ENCODE assay signal across 20 cellular contexts in the genomic region with DNA sequence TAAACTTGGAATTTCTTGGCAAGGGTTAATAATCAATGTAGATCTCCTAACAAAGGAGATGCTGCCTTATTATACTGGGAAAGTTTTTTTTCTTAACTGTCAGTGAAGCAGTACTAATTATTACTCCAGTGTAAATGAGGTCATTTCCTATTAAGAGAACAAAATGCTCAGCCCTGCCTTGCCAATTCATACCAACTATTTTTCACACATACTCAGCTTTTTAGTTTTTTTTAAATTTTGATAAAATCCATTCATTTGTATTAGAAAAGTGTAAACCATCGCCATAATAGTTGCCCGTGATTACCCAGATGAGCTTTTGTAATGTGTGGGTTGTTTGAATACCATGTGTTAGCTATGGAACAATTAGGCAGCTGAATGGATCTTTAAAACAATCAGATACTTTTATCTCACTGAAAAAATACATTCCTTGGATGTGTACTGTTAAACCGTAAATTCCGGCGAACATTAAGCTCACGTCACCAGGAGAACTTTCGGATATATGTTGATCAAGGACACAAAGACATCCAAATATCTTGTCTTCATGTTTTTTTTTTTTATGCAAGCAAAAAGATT.
"Had no signal": no experiment of that assay in that cellular context is flagged by ENCODE, and none has a peak within 500 bp of the region (broad histone marks: within the 10 kb centered on the region; RNA-seq: fewer than 3 reads in every experiment).

No MANE protein-coding gene starts in this region.

- H3K9ac ChIP-seq: parathyroid adenoma had no signal

- H3K27ac Mint-ChIP-seq: memory B cell; mesothelial cell of epicardium; natural killer cell; stimulated activated naive B cell treated with anti-CD40 and anti-IgM and Interleukin-4, amounts not matched to agents 10 μg/mL and 1 μg/mL and 100 μg/mL, for 72 hours; stimulated activated naive CD8-positive, alpha-beta T cell treated with anti-CD3 and anti-CD28 coated beads, Interleukin-15, amount 100 ng/mL, for 72 hours had no signal

- H3K9me3 ChIP-seq: thoracic aorta had no signal

- DNase-seq: cortex of kidney; dorsolateral prefrontal cortex; effector memory CD4-positive, alpha-beta T cell; kidney; left cardiac atrium; left ventricle myocardium inferior; lower lobe of right lung; natural killer cell; sigmoid colon; stimulated activated CD4-positive, alpha-beta T cell treated with anti-CD3 and anti-CD28 coated beads, Interleukin-2, amount 100 ng/mL, for 24 hours; stimulated activated CD4-positive, alpha-beta T cell treated with anti-CD3 and anti-CD28 coated beads, Interleukin-4, amount 100 ng/mL, for 4 hours; stimulated activated naive B cell treated with anti-CD40 and anti-IgM and Interleukin-4, amounts not matched to agents 10 μg/mL and 1 μg/mL and 100 μg/mL, for 72 hours; stimulated activated naive CD8-positive, alpha-beta T cell treated with anti-CD3 and anti-CD28 coated beads, Interleukin-15, amount 100 ng/mL, for 72 hours; transverse colon had no signal

- H2AFZ ChIP-seq: parathyroid adenoma had no signal

- H3K27me3 Mint-ChIP-seq: memory B cell; stimulated activated naive CD8-positive, alpha-beta T cell treated with anti-CD3 and anti-CD28 coated beads, Interleukin-15, amount 100 ng/mL, for 72 hours had no signal

- H3K36me3 Mint-ChIP-seq: memory B cell, natural killer cell had no signal

- H3K36me3 ChIP-seq: left ventricle myocardium inferior, lower lobe of right lung, right atrium auricular region, sigmoid colon, thoracic aorta, transverse colon had no signal

- H3K4me3 Mint-ChIP-seq: memory B cell; mesothelial cell of epicardium; natural killer cell; stimulated activated naive B cell treated with anti-CD40 and anti-IgM and Interleukin-4, amounts not matched to agents 10 μg/mL and 1 μg/mL and 100 μg/mL, for 72 hours; stimulated activated naive CD8-positive, alpha-beta T cell treated with anti-CD3 and anti-CD28 coated beads, Interleukin-15, amount 100 ng/mL, for 72 hours had no signal

- H3K4me1 ChIP-seq: left ventricle myocardium inferior, lower lobe of right lung, parathyroid adenoma, sigmoid colon, transverse colon had no signal

- H3K79me2 ChIP-seq: parathyroid adenoma had no signal

- H3K4me3 ChIP-seq: left ventricle myocardium inferior, lower lobe of right lung, right atrium auricular region, sigmoid colon, skin epidermis, thoracic aorta, transverse colon had no signal

- H3K4me1 Mint-ChIP-seq: memory B cell; mesothelial cell of epicardium; natural killer cell; stimulated activated naive B cell treated with anti-CD40 and anti-IgM and Interleukin-4, amounts not matched to agents 10 μg/mL and 1 μg/mL and 100 μg/mL, for 72 hours; stimulated activated naive CD8-positive, alpha-beta T cell treated with anti-CD3 and anti-CD28 coated beads, Interleukin-15, amount 100 ng/mL, for 72 hours had no signal

- H3K27ac ChIP-seq: left ventricle myocardium inferior, lower lobe of right lung, parathyroid adenoma, right atrium auricular region, sigmoid colon, skin epidermis, thoracic aorta, transverse colon had no signal

- H3K27me3 ChIP-seq: right atrium auricular region, transverse colon had no signal
